ENCODE assay signal across 8 cellular contexts in genomic region chr1:63367218-63368103, GRCh38.
DNase-seq lines count a peak whose midpoint lies in the region; ATAC-seq and TF ChIP-seq lines count a peak whose summit lies in the region.

Gene ALG6 (plus strand): TSS chr1:63367627. CDS start chr1:63370978, 3,351 bp downstream.

- H3K4me1 ChIP-seq in OCI-LY1 (ENCODE audit: insufficient read depth, low read length, severe bottlenecking) = peaks cover 16% of the 10 kb centered on the region

- peaks cover 21% of the 10 kb centered on the region for H3K36me3 ChIP-seq in OCI-LY1 (ENCODE audit: insufficient read depth, low read length)

- no peak within 1 kb of the TSS for H3K27ac ChIP-seq in OCI-LY1 (ENCODE audit: low read depth, low read length, poor library complexity, severe bottlenecking)

- peak; percentile 96 for ATAC-seq in GM21528 (IDR thresholded peaks at IDR 0.05; ENCODE audit: low FRiP score, unreplicated experiment)

- peaks cover 3% of the 10 kb centered on the region; the same call in 1 of the 2 replicates for H3K79me2 ChIP-seq in OCI-LY1 (ENCODE audit: insufficient read depth, low read length)

- no peaks in the 10 kb centered on the region for H4K20me1 ChIP-seq in OCI-LY1 (ENCODE audit: insufficient read depth, low read length)

- peak within 1 kb of the TSS; percentile 75 for H3K4me3 ChIP-seq in OCI-LY1 (ENCODE audit: low read depth, low read length, poor library complexity, severe bottlenecking)

- peak within 1 kb of the TSS; percentile 90 for H3K9ac ChIP-seq in OCI-LY1 (ENCODE audit: low read length)

- no peaks in the 10 kb centered on the region for H3K9me2 ChIP-seq in OCI-LY1 (ENCODE audit: low read depth, low read length)

- no peaks in the 10 kb centered on the region for H3K27me3 ChIP-seq in OCI-LY1 (ENCODE audit: insufficient read depth, low read length)

- peak within 1 kb of the TSS; percentile 77; the same call in 1 of the 2 replicates for H2AFZ ChIP-seq in OCI-LY1 (ENCODE audit: low read length)

- TF ChIP-seq CTCF in OCI-LY1 (IDR thresholded peaks at IDR 0.05; ENCODE audit: low read length) = no peak

- H3K4me2 ChIP-seq in OCI-LY1 (ENCODE audit: low read length) = peak within 1 kb of the TSS; percentile 94

- DNase-seq in DMS 273 treated with DMSO at 0.1 percent for 48 hours (lab: John Stamatoyannopoulos, UW) (peak; percentile 90), HuH-7.5 (ENCODE audit: low spot score) (peak; percentile 94), activated T-cell treated with anti-CD3 and anti-CD28 coated beads for 1 hour (ENCODE audit: low read depth) (peak; percentile 87), epidermal melanocyte (ENCODE audit: insufficient read length, low spot score) (peak; percentile 90), middle frontal gyrus (ENCODE audit: extremely low spot score, low spot score) (peak; percentile 85)
- DNase-seq in stimulated activated CD8-positive, alpha-beta memory T cell treated with anti-CD3 and anti-CD28 coated beads, Interleukin-2, amount 100 ng/mL, for 1 hour (ENCODE audit: low read depth in 2 of 2) = peak; percentile 82 to 85

- no peaks in the 10 kb centered on the region for H3F3A ChIP-seq in OCI-LY1 (ENCODE audit: insufficient read depth, low read length)

- no peaks in the 10 kb centered on the region for H3K9me3 ChIP-seq in OCI-LY1 (ENCODE audit: low read length)
